11 cellular contexts compared by ENCODE assay signal in genomic region chr19:2054763-2055162, GRCh38. TPM values are rescaled to one million over a fixed set of nuclear protein-coding genes. Genes with fewer than 3 reads are reported as not detected.
A peak's percentile ranks its signal among the peaks of the same experiment; 100 is the strongest.
DNase-seq lines count a peak whose midpoint lies in the region; ATAC-seq and TF ChIP-seq lines count a peak whose summit lies in the region.
"Had no signal": no experiment of that assay in that cellular context is flagged by ENCODE, and none has a peak within 500 bp of the region (broad histone marks: within the 10 kb centered on the region; RNA-seq: fewer than 3 reads in every experiment).

No MANE protein-coding gene starts in this region.

- H3K27ac ChIP-seq in Peyer's patch, result peak overlapping the region; percentile 73 to 100 (median 94)
- peak overlapping the region; percentile 97 to 99 (median 99) for H3K27ac ChIP-seq in esophagus squamous epithelium
- peak overlapping the region in 4 of 5 donors; percentile 63 to 100 (median 100) for H3K27ac ChIP-seq in stomach

- H3K36me3 Mint-ChIP-seq in activated CD4-positive, alpha-beta T cell treated with anti-CD3 and anti-CD28 coated beads for 36 hours (ENCODE audit: low read depth), result peaks cover 1% of the 10 kb centered on the region

- no peak overlapping the region for H3K4me3 Mint-ChIP-seq in activated CD4-positive, alpha-beta T cell treated with anti-CD3 and anti-CD28 coated beads for 36 hours

- TF ChIP-seq CTCF in Peyer's patch (IDR thresholded peaks at IDR 0.05) (no peak), esophagus squamous epithelium (IDR thresholded peaks at IDR 0.05) (no peak), stomach (IDR thresholded peaks at IDR 0.05) (no peak)

- H3K9me3 ChIP-seq in Peyer's patch (no peaks in the 10 kb centered on the region), esophagus squamous epithelium (no peaks in the 10 kb centered on the region), stomach (no peaks in the 10 kb centered on the region)

- WGBS in esophagus squamous epithelium, 2 donors, result 57 to 64% methylated on average over 6 to 7 of the region's 8 CpGs
- 49 to 67% (median 61%) methylated on average over 6 to 8 of the region's 8 CpGs for WGBS in stomach, 5 donors

- H3K4me3 ChIP-seq in Peyer's patch (no peak overlapping the region), esophagus squamous epithelium (no peak overlapping the region), stomach (no peak overlapping the region)

- H3K4me1 ChIP-seq in Peyer's patch (peaks cover 4 to 74% (median 49%) of the 10 kb centered on the region in 4 donors), esophagus squamous epithelium (peaks cover 73 to 89% (median 80%) of the 10 kb centered on the region in 3 donors), stomach (peaks cover 59 to 81% (median 80%) of the 10 kb centered on the region in 4 donors)

- H3K27me3 ChIP-seq in Peyer's patch (no peaks in the 10 kb centered on the region), esophagus squamous epithelium (no peaks in the 10 kb centered on the region), stomach (no peaks in the 10 kb centered on the region)

- peak overlapping the region; percentile 62 for H3K27ac Mint-ChIP-seq in activated CD4-positive, alpha-beta T cell treated with anti-CD3 and anti-CD28 coated beads for 36 hours

- CTCF ChIA-PET in activated CD4-positive, alpha-beta T cell treated with anti-CD3 and anti-CD28 coated beads for 36 hours (lab: Charles Lee), result interaction anchor here (0.5 kb wide), 1 partner anchor 196 kb away, joined by 4 read pairs; no protein-coding TSS in a partner anchor

- H3K27me3 Mint-ChIP-seq in activated CD4-positive, alpha-beta T cell treated with anti-CD3 and anti-CD28 coated beads for 36 hours, result no peaks in the 10 kb centered on the region

- ATAC-seq in activated CD4-positive, alpha-beta T cell treated with anti-CD3 and anti-CD28 coated beads for 36 hours, result no peak

- H3K36me3 ChIP-seq in Peyer's patch, result no peaks in the 10 kb centered on the region
- no peaks in the 10 kb centered on the region for H3K36me3 ChIP-seq in esophagus squamous epithelium
- no peaks in the 10 kb centered on the region for H3K36me3 ChIP-seq in stomach

- no peaks in the 10 kb centered on the region for H3K9me3 Mint-ChIP-seq in activated CD4-positive, alpha-beta T cell treated with anti-CD3 and anti-CD28 coated beads for 36 hours (ENCODE audit: low read depth)

- TF ChIP-seq POLR2A in Peyer's patch (IDR thresholded peaks at IDR 0.05) (peak; percentile 14 to 55), esophagus squamous epithelium (IDR thresholded peaks at IDR 0.05) (peak in 1 of 4 donors; percentile 27), stomach (IDR thresholded peaks at IDR 0.05) (no peak)

- intact Hi-C loops in activated CD4-positive, alpha-beta T cell treated with anti-CD3 and anti-CD28 coated beads for 36 hours (cut with DNase I, micrococcal nuclease), result no loop called here
- intact Hi-C loops in esophagus squamous epithelium (cut with DNase I), result no loop called here
- intact Hi-C loops in stomach (cut with DNase I; ENCODE audit: low total_unique reads), result no loop called here

- peaks cover 50% of the 10 kb centered on the region for H3K4me1 Mint-ChIP-seq in activated CD4-positive, alpha-beta T cell treated with anti-CD3 and anti-CD28 coated beads for 36 hours

- POLR2A ChIA-PET in activated CD4-positive, alpha-beta T cell treated with anti-CD3 and anti-CD28 coated beads for 36 hours (lab: Charles Lee), result interaction anchor here (0.6 kb wide), 1 partner anchor 349 kb away, joined by 4 read pairs; no protein-coding TSS in a partner anchor

- DNase-seq in activated CD4-positive, alpha-beta T cell treated with anti-CD3 and anti-CD28 coated beads for 36 hours, result no peak
- DNase-seq in activated CD4-positive, alpha-beta T cell treated with anti-CD3 and anti-CD28 coated beads for 1 hour, result no peak
- peak in 2 of 3 donors; percentile 79 to 81 for DNase-seq in Peyer's patch
- no peak for DNase-seq in esophagus squamous epithelium (lab: John Stamatoyannopoulos, UW)
- DNase-seq in stomach, result no peak
- DNase-seq in hypothalamus (lab: John Stamatoyannopoulos, UW), result no peak
- no peak for DNase-seq in NCI-H2171 treated with DMSO at 0.1 percent for 48 hours (lab: John Stamatoyannopoulos, UW)
- DNase-seq in activated CD8-positive, alpha-beta memory T cell treated with anti-CD3 and anti-CD28 coated beads for 24 hours, result no peak
- DNase-seq: ACHN; activated effector memory CD4-positive, alpha-beta T cell treated with anti-CD3 and anti-CD28 coated beads, Interleukin-2, amount 50 U/mL, for 16 hours; effector CD8-positive, alpha-beta T cell had no signal

- TF ChIP-seq EP300 in stomach (IDR thresholded peaks at IDR 0.05), result no peak

RNA-seq across cellular contexts. Expression of gene MKNK2, which starts 3.7 kb away (rescaled TPM):
- 100 to 1,000 TPM; 139 to 155 TPM for total RNA-seq in activated CD4-positive, alpha-beta T cell treated with anti-CD3 and anti-CD28 coated beads for 36 hours
- total RNA-seq in Peyer's patch (100 to 1,000 TPM; 119 to 253 (median 192) TPM), esophagus squamous epithelium (100 to 1,000 TPM; 147 to 300 (median 189) TPM), stomach (100 to 1,000 TPM in 2 of 5 donors, 10 to 100 TPM in 3; 38.7 to 192 (median 83.9) TPM)
- 100 to 1,000 TPM; 102 to 164 (median 130) TPM for polyA plus RNA-seq in stomach

RNA-seq across cellular contexts. Expression of gene BTBD2, which starts 39.2 kb away (rescaled TPM):
- 10 to 100 TPM; 46.7 to 61.8 TPM for total RNA-seq in activated CD4-positive, alpha-beta T cell treated with anti-CD3 and anti-CD28 coated beads for 36 hours
- 100 to 1,000 TPM in 1 of 4 donors, 10 to 100 TPM in 3; 57.8 to 114 (median 76.0) TPM for total RNA-seq in Peyer's patch
- total RNA-seq in esophagus squamous epithelium, result 10 to 100 TPM; 42.3 to 79.0 (median 63.8) TPM
- total RNA-seq in stomach, result 10 to 100 TPM; 17.9 to 39.6 (median 33.3) TPM
- 10 to 100 TPM; 39.9 to 50.2 (median 40.9) TPM for polyA plus RNA-seq in stomach

RNA-seq across cellular contexts. Expression of gene MOB3A, which starts 41.4 kb away (rescaled TPM):
- 100 to 1,000 TPM; 148 to 156 TPM for total RNA-seq in activated CD4-positive, alpha-beta T cell treated with anti-CD3 and anti-CD28 coated beads for 36 hours
- total RNA-seq in Peyer's patch (10 to 100 TPM; 32.6 to 55.3 (median 35.1) TPM), esophagus squamous epithelium (10 to 100 TPM; 22.9 to 26.9 (median 23.6) TPM), stomach (100 to 1,000 TPM in 2 of 5 donors, 10 to 100 TPM in 2, 1 to 10 TPM in 1; 9.9 to 181 (median 41.4) TPM)
- polyA plus RNA-seq in stomach, result 10 to 100 TPM; 12.6 to 17.4 (median 14.1) TPM

RNA-seq across cellular contexts. Expression of gene IZUMO4, which starts 42.0 kb away (rescaled TPM):
- 10 to 100 TPM; 15.2 to 16.6 TPM for total RNA-seq in activated CD4-positive, alpha-beta T cell treated with anti-CD3 and anti-CD28 coated beads for 36 hours
- total RNA-seq in Peyer's patch, result 1 to 10 TPM; 1.3 to 9.9 (median 3.8) TPM
- 10 to 100 TPM in 1 of 4 donors, 1 to 10 TPM in 2, not detected in 1; 3.0 to 11.4 (median 3.2) TPM for total RNA-seq in esophagus squamous epithelium
- total RNA-seq in stomach, result 1 to 10 TPM in 2 of 5 donors, not detected in 3; 3.5 to 7.5 TPM
- polyA plus RNA-seq in stomach, result 10 to 100 TPM in 1 of 3 donors, 1 to 10 TPM in 2; 8.1 to 22.3 (median 9.6) TPM

Comparison
In these comparisons a context has a peak if more than half of its experiments do, and no peak if none do; other contexts are left out.
1. DNase-seq: peak in Peyer's patch (2 of 3); none in activated CD4-positive, alpha-beta T cell treated with anti-CD3 and anti-CD28 coated beads for 36 hours (single experiment), activated CD4-positive, alpha-beta T cell treated with anti-CD3 and anti-CD28 coated beads for 1 hour (single experiment), esophagus squamous epithelium (single experiment), stomach (single experiment), hypothalamus (0 of 51), NCI-H2171 treated with DMSO at 0.1 percent for 48 hours (single experiment) and activated CD8-positive, alpha-beta memory T cell treated with anti-CD3 and anti-CD28 coated beads for 24 hours (single experiment).
2. POLR2A ChIP-seq: peak in Peyer's patch (2 of 2); none in stomach (0 of 4).
3. Peak in every context shown above with its lines, with median percentiles within 50 percentile points of each other: H3K27ac ChIP-seq.